In genomic region chr11:114953039-114953438, GRCh38 we compare ENCODE assay signal across 14 cellular contexts.
DNase-seq lines count a peak whose midpoint lies in the region; ATAC-seq and TF ChIP-seq lines count a peak whose summit lies in the region.
"Had no signal": no experiment of that assay in that cellular context is flagged by ENCODE, and none has a peak within 500 bp of the region (broad histone marks: within the 10 kb centered on the region; RNA-seq: fewer than 3 reads in every experiment).

No MANE protein-coding gene starts in this region.

- H3K27ac ChIP-seq in C4-2B: no peak overlapping the region
- H3K27ac ChIP-seq: BLaER1 had no signal

- intact Hi-C loops in left ventricle myocardium superior (cut with micrococcal nuclease): no loop called here

- TF ChIP-seq CTCF in C4-2B (conservative IDR thresholded peaks at IDR 0.05) (peak; percentile 34), GM12865 (IDR thresholded peaks at IDR 0.05; ENCODE audit: insufficient read depth, low read depth, low read length, missing control alignments) (peak; percentile 2)

- H3K4me3 ChIP-seq in GM12865 (ENCODE audit: low read depth, low read length): no peak overlapping the region
- H3K4me3 ChIP-seq: BLaER1 had no signal

- ATAC-seq in left ventricle myocardium superior: peak; percentile 64
- ATAC-seq in GM21381 (IDR thresholded peaks at IDR 0.05; ENCODE audit: unreplicated experiment): no peak
- no peak for ATAC-seq in HG03175 (IDR thresholded peaks at IDR 0.05; ENCODE audit: unreplicated experiment)
- ATAC-seq: naive thymus-derived CD8-positive, alpha-beta T cell; sciatic nerve had no signal

- DNase-seq in GM12865 (ENCODE audit: low read depth) (peak; percentile 3), NCI-H526 (lab: John Stamatoyannopoulos, UW) (peak; percentile 41 to 72), left ventricle myocardium superior (no peak), GM19238 (ENCODE audit: insufficient read length, low spot score) (no peak), SW 1271 (lab: John Stamatoyannopoulos, UW) (no peak)
- DNase-seq: GF-D8; Kasumi-1; left cardiac atrium; naive thymus-derived CD8-positive, alpha-beta T cell had no signal

Comparison
In these comparisons a context has a peak if more than half of its experiments do, and no peak if none do; other contexts are left out.
1. DNase-seq: peak in GM12865 (single experiment) and NCI-H526 (2 of 2); none in left ventricle myocardium superior (single experiment), GM19238 (single experiment) and SW 1271 (0 of 2).